In genomic region chr17:8382880-8383142, GRCh38 we compare ENCODE assay signal across 1 cellular context.
A peak's percentile ranks its signal among the peaks of the same experiment; 100 is the strongest.
TF ChIP-seq lines count a peak whose summit lies in the region.

No MANE protein-coding gene starts in this region.

TF ChIP-seq in H1, 55 proteins besides CTCF, POLR2A, EP300 and RAD21:
- TF ChIP-seq PHF8 (conservative IDR thresholded peaks at IDR 0.05; ENCODE audit: low read depth, low read length) (peak; percentile 93), ASH2L (IDR thresholded peaks at IDR 0.05; ENCODE audit: low read length) (peak; percentile 38), GTF2F1 (IDR thresholded peaks at IDR 0.05; ENCODE audit: borderline replicate concordance, low read depth, low read length) (0 out of 2 replicates have a peak, but pooled peaks have one; percentile 24), TCF12 (IDR thresholded peaks at IDR 0.05; ENCODE audit: low read depth, low read length) (no peak), SP4 (IDR thresholded peaks at IDR 0.05; ENCODE audit: low read length) (peak; percentile 28; the same call in 1 of the 2 replicates)
